In genomic region chr5:96885518-96886338, GRCh38 we compare ENCODE assay signal across 8 cellular contexts. TPM values are rescaled to one million over a fixed set of nuclear protein-coding genes. Genes with fewer than 3 reads are reported as not detected.
DNase-seq lines count a peak whose midpoint lies in the region; ATAC-seq, FAIRE-seq and TF ChIP-seq lines count a peak whose summit lies in the region.

No MANE protein-coding gene starts in this region.

- peak; percentile 91 for ATAC-seq in GM21447 (IDR thresholded peaks at IDR 0.05; ENCODE audit: unreplicated experiment)

- in situ Hi-C loops in KBM-7 (cut with MboI; ENCODE audit: low pct_unique_long_range_greater_than_20kb, low sequenced_read_pairs), result no loop called here

- TF ChIP-seq POLR2A in GM12891 (IDR thresholded peaks at IDR 0.05; ENCODE audit: low read depth, low read length) (peak; percentile 64; the same call in 1 of the 2 replicates), H54 (IDR thresholded peaks at IDR 0.05; ENCODE audit: low read depth, low read length) (no peak)

- FAIRE-seq in GM12891 (lab: Jason Lieb, UNC) (peak; percentile 93), D721Med (lab: Jason Lieb, UNC) (no peak), H54 (lab: Jason Lieb, UNC) (no peak)

- DNase-seq in GM12891 (ENCODE audit: insufficient read length, low spot score) (no peak), KBM-7 (peak; percentile 55), dermis blood vessel endothelial cell (peak; percentile 56), D721Med (ENCODE audit: insufficient read length, low spot score) (no peak), H54 (ENCODE audit: insufficient read length, low spot score) (no peak), NCI-H1694 treated with DMSO at 0.1 percent for 48 hours (lab: John Stamatoyannopoulos, UW) (no peak), NCI-H1930 (lab: John Stamatoyannopoulos, UW) (no peak)

- no peak for TF ChIP-seq CTCF in D721Med (IDR thresholded peaks at IDR 0.05; ENCODE audit: insufficient read depth, missing control alignments)

TF ChIP-seq in GM12891, 5 proteins besides CTCF, POLR2A, EP300 and RAD21:
- peak; percentile 53 for TF ChIP-seq TAF1 (IDR thresholded peaks at IDR 0.05; ENCODE audit: low read depth, low read length)
- peak; percentile 53; the same call in 1 of the 2 replicates for TF ChIP-seq POLR2AphosphoS5 (IDR thresholded peaks at IDR 0.05; ENCODE audit: low read depth, low read length)
- peak; percentile 99 for TF ChIP-seq SPI1 (IDR thresholded peaks at IDR 0.05; ENCODE audit: low read depth, low read length)
- no peak for TF ChIP-seq PAX5 (IDR thresholded peaks at IDR 0.05; ENCODE audit: insufficient read depth, low read length, severe bottlenecking)
TF ChIP-seq in GM12891: peak in this region for 3.

RNA-seq across cellular contexts. Expression of gene ERAP2, which starts 9.4 kb away (rescaled TPM):
- 3.3 TPM for polyA plus RNA-seq in GM12891 (2012; ENCODE audit: low read depth, missing spikeins)
- total RNA-seq in dermis blood vessel endothelial cell, result 8.4 and 132 TPM in 2 replicates

RNA-seq across cellular contexts. Expression of gene LNPEP, which starts 50.2 kb away (rescaled TPM):
- 9.2 TPM for polyA plus RNA-seq in GM12891 (2012; ENCODE audit: low read depth, missing spikeins)
- total RNA-seq in dermis blood vessel endothelial cell, result 48.3 and 57.9 TPM in 2 replicates

Comparison
In these comparisons a context has a peak if more than half of its experiments do, and no peak if none do; other contexts are left out.
1. DNase-seq: peak in KBM-7 (single experiment) and dermis blood vessel endothelial cell (single experiment); none in GM12891 (single experiment), D721Med (single experiment), H54 (single experiment), NCI-H1694 treated with DMSO at 0.1 percent for 48 hours (single experiment) and NCI-H1930 (0 of 2).